In the genomic region with DNA sequence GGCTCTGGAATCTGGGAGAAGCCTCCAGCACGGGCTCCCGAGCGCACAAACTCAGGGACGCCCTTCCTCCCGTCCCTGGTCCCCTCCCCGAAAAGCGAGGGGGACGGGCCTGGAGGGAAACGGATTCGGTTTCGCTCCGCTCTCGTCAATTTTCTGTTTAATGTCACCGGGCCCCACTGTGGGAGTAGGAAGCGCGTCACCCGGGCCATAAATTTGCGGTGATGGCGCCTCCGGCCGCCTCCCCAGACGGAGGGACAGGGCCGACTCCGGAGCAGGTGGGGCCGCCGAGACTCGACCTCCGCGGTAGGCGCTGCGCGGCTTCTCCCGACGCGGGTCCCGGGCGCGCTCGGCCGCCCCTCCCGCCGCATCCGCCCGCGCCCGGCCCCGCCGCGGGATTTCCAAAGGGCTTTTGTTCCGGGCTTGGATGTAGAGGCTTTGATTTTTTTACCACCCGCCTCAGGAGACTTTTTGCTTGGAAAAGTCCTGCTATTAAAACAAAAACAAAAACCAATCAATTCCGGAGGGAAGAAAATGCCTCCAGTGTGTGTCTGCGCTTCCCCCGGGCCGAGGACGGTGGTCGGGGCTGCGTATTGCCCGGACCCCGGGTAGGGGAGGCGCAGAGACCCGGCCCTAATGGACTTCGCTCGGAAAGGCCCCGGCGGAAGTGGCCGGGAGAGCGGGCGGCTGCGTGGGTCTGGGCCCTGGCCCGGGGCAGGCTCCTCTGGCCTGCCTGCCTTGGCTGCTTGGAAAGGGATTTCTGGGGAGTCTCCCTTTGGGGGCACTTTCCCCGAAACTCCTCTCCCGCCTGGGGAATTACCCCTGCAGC, we compare ENCODE assay signal across 8 cellular contexts. TPM values are rescaled to one million over a fixed set of nuclear protein-coding genes. Genes with fewer than 3 reads are reported as not detected.
DNase-seq lines count a peak whose midpoint lies in the region; ATAC-seq and TF ChIP-seq lines count a peak whose summit lies in the region.

No MANE protein-coding gene starts in this region.

- no peaks in the 10 kb centered on the region for H3K9me3 ChIP-seq in gastrocnemius medialis

- H3K27ac ChIP-seq in gastrocnemius medialis = peak overlapping the region; percentile 93 to 99 (median 98)

- H3K27me3 ChIP-seq in gastrocnemius medialis = no peaks in the 10 kb centered on the region

- in situ Hi-C loops in astrocyte of the cerebellum (cut with HindIII; ENCODE audit: low sequenced_read_pairs) (no loop called here), gastrocnemius medialis (cut with MboI; ENCODE audit: low sequenced_read_pairs in 4 of 4) (no loop called here)

- DNase-seq in GM03348 (ENCODE audit: low spot score) (peak; percentile 85), NCI-H526 treated with DMSO at 0.1 percent for 48 hours (lab: John Stamatoyannopoulos, UW) (peak; percentile 38), astrocyte of the cerebellum (ENCODE audit: low read depth) (no peak), gastrocnemius medialis (peak in 1 of 2 donors; percentile 59), GM19238 (ENCODE audit: insufficient read length, low spot score) (no peak)

- H3K4me1 ChIP-seq in gastrocnemius medialis = peaks cover 35 to 46% of the 10 kb centered on the region in 2 donors

- ATAC-seq in gastrocnemius medialis (peak; percentile 43 to 53), GM19467 (IDR thresholded peaks at IDR 0.05; ENCODE audit: unreplicated experiment) (no peak), HG03432 (IDR thresholded peaks at IDR 0.05; ENCODE audit: unreplicated experiment) (no peak)

- intact Hi-C loops in gastrocnemius medialis (cut with DNase I; ENCODE audit: low total_unique reads) = loop anchor here (2.0 kb wide), 3 partner anchors 41 to 93 kb away; a partner anchor contains a TSS

- TF ChIP-seq POLR2A in gastrocnemius medialis (IDR thresholded peaks at IDR 0.05) = peak; percentile 35 to 50

- no peaks in the 10 kb centered on the region for H3K36me3 ChIP-seq in gastrocnemius medialis

- H3K4me3 ChIP-seq in astrocyte of the cerebellum (ENCODE audit: low read depth, low read length) = peak overlapping the region; percentile 53
- H3K4me3 ChIP-seq in iPS-11a (ENCODE audit: low read depth, low read length) = peak overlapping the region; percentile 18
- peak overlapping the region; percentile 80 to 96 (median 85) for H3K4me3 ChIP-seq in gastrocnemius medialis

- TF ChIP-seq CTCF in astrocyte of the cerebellum (IDR thresholded peaks at IDR 0.05; ENCODE audit: low read depth, low read length, missing control alignments) (no peak), gastrocnemius medialis (IDR thresholded peaks at IDR 0.05 in 4 of 5, conservative IDR thresholded peaks at IDR 0.05 in 1 of 5) (peak in 1 of 5 experiments; percentile 17)

RNA-seq across cellular contexts. Expression of a gene that starts 7.8 kb away (rescaled TPM):
- 1 to 10 TPM; 2.5 to 8.4 (median 5.8) TPM for total RNA-seq in gastrocnemius medialis

Comparison
In these comparisons a context has a peak if more than half of its experiments do, and no peak if none do; other contexts are left out.
1. DNase-seq: peak in GM03348 (single experiment) and NCI-H526 treated with DMSO at 0.1 percent for 48 hours (single experiment); none in astrocyte of the cerebellum (single experiment) and GM19238 (single experiment).
2. H3K4me3 ChIP-seq: peak in every context shown above with its lines; median percentile 85 in gastrocnemius medialis; 53 in astrocyte of the cerebellum; 18 in iPS-11a.
3. ATAC-seq: peak in gastrocnemius medialis (2 of 2); none in GM19467 (single experiment) and HG03432 (single experiment).